ENCODE assay signal across 29 cellular contexts in the genomic region with DNA sequence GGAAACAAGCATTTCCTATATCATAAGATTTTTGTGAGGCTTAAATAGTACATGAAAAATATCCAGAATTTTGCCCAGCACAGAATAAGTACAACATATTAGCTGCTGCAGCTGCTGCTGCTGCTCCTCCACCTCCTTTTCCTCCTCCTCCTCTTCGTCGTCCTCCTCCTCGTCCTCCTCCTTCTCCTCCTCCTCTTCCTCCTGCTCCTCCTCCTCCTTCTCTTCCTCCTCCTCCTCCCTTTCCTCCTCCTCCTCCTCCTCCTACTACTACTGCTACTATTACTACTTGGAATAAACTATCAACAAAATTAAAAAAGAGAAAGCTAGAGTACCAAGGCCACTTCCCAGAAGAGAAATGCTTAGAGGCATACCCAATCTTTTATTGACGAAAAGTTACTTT. TPM values are rescaled to one million over a fixed set of nuclear protein-coding genes. Genes with fewer than 3 reads are reported as not detected.
A peak's percentile ranks its signal among the peaks of the same experiment; 100 is the strongest.
DNase-seq lines count a peak whose midpoint lies in the region; ATAC-seq and TF ChIP-seq lines count a peak whose summit lies in the region.
"Had no signal": no experiment of that assay in that cellular context is flagged by ENCODE, and none has a peak within 500 bp of the region (broad histone marks: within the 10 kb centered on the region; RNA-seq: fewer than 3 reads in every experiment).

No MANE protein-coding gene starts in this region.

- H3K27ac ChIP-seq in CD8-positive, alpha-beta memory T cell (ENCODE audit: low read depth, low read length) = no peak overlapping the region
- H3K27ac ChIP-seq: ascending aorta, esophagus squamous epithelium, lower lobe of right lung, RWPE1, sigmoid colon, testis had no signal

- H3K27me3 Mint-ChIP-seq in activated naive CD4-positive, alpha-beta T cell treated with anti-CD3 and anti-CD28 coated beads for 36 hours (ENCODE audit: low read depth) = no peaks in the 10 kb centered on the region
- H3K27me3 Mint-ChIP-seq in CD8-positive, alpha-beta memory T cell = no peaks in the 10 kb centered on the region
- H3K27me3 Mint-ChIP-seq in natural killer cell (ENCODE audit: low read depth in 2 of 2) = no peaks in the 10 kb centered on the region
- H3K27me3 Mint-ChIP-seq: IgD-negative memory B cell; stimulated activated naive B cell treated with anti-CD40 and anti-IgM and Interleukin-4, amounts not matched to agents 10 μg/mL and 1 μg/mL and 100 μg/mL, for 72 hours; T-cell had no signal

- H3K4me3 ChIP-seq in CD8-positive, alpha-beta memory T cell (ENCODE audit: low read length) = no peak overlapping the region
- H3K4me3 ChIP-seq: ascending aorta, esophagus squamous epithelium, HAP-1, lower lobe of right lung, MG63, sigmoid colon, testis had no signal

- H3K27me3 ChIP-seq in CD8-positive, alpha-beta memory T cell (ENCODE audit: insufficient read depth, low read length, poor library complexity, severe bottlenecking) = no peaks in the 10 kb centered on the region
- H3K27me3 ChIP-seq: ascending aorta, esophagus squamous epithelium, MG63, sigmoid colon, testis had no signal

- no peak for ATAC-seq in natural killer cell
- ATAC-seq: lower lobe of right lung; stimulated activated naive B cell treated with anti-CD40 and anti-IgM and Interleukin-4, amounts not matched to agents 10 μg/mL and 1 μg/mL and 100 μg/mL, for 72 hours; T-cell had no signal

- peaks cover 5% of the 10 kb centered on the region for H3K36me3 Mint-ChIP-seq in activated naive CD4-positive, alpha-beta T cell treated with anti-CD3 and anti-CD28 coated beads for 36 hours (ENCODE audit: low read depth)
- peaks cover 0 to 18% (median 11%) of the 10 kb centered on the region in 3 donors for H3K36me3 Mint-ChIP-seq in CD8-positive, alpha-beta memory T cell
- peaks cover 6% of the 10 kb centered on the region for H3K36me3 Mint-ChIP-seq in natural killer cell

- CTCF ChIA-PET in activated naive CD4-positive, alpha-beta T cell treated with anti-CD3 and anti-CD28 coated beads for 36 hours (lab: Charles Lee) = no interaction called here
- CTCF ChIA-PET in CD8-positive, alpha-beta memory T cell (lab: Charles Lee) = interaction anchor here (1.5 kb wide), 1 partner anchor 101 kb away, joined by 4 read pairs; no protein-coding TSS in a partner anchor

- peaks cover 57% of the 10 kb centered on the region for H3K4me1 Mint-ChIP-seq in activated naive CD4-positive, alpha-beta T cell treated with anti-CD3 and anti-CD28 coated beads for 36 hours (ENCODE audit: low read depth)
- H3K4me1 Mint-ChIP-seq in CD8-positive, alpha-beta memory T cell = peaks cover 59 to 86% (median 81%) of the 10 kb centered on the region in 3 donors
- H3K4me1 Mint-ChIP-seq in natural killer cell = peaks cover 51 to 68% of the 10 kb centered on the region in 2 donors

- no peaks in the 10 kb centered on the region for H3K9me3 Mint-ChIP-seq in activated naive CD4-positive, alpha-beta T cell treated with anti-CD3 and anti-CD28 coated beads for 36 hours
- no peaks in the 10 kb centered on the region for H3K9me3 Mint-ChIP-seq in CD8-positive, alpha-beta memory T cell
- H3K9me3 Mint-ChIP-seq in natural killer cell = no peaks in the 10 kb centered on the region
- H3K9me3 Mint-ChIP-seq: IgD-negative memory B cell; stimulated activated naive B cell treated with anti-CD40 and anti-IgM and Interleukin-4, amounts not matched to agents 10 μg/mL and 1 μg/mL and 100 μg/mL, for 72 hours; T-cell had no signal

- TF ChIP-seq CTCF in natural killer cell (IDR thresholded peaks at IDR 0.05) = no peak

- peaks cover 33% of the 10 kb centered on the region for H3K4me1 ChIP-seq in CD8-positive, alpha-beta memory T cell (ENCODE audit: insufficient read depth, low read length)
- H3K4me1 ChIP-seq: ascending aorta had no signal

- H3K9me3 ChIP-seq in CD8-positive, alpha-beta memory T cell (ENCODE audit: low read length) = no peaks in the 10 kb centered on the region
- H3K9me3 ChIP-seq: ascending aorta, esophagus squamous epithelium, HAP-1, lower lobe of right lung, MG63, sigmoid colon, testis had no signal

- peak overlapping the region; percentile 46 for H3K4me3 Mint-ChIP-seq in activated naive CD4-positive, alpha-beta T cell treated with anti-CD3 and anti-CD28 coated beads for 36 hours
- H3K4me3 Mint-ChIP-seq in CD8-positive, alpha-beta memory T cell = peak overlapping the region in 1 of 7 donors; percentile 12
- H3K4me3 Mint-ChIP-seq in natural killer cell = no peak overlapping the region
- H3K4me3 Mint-ChIP-seq: IgD-negative memory B cell; stimulated activated naive B cell treated with anti-CD40 and anti-IgM and Interleukin-4, amounts not matched to agents 10 μg/mL and 1 μg/mL and 100 μg/mL, for 72 hours had no signal

- H3K36me3 ChIP-seq in CD8-positive, alpha-beta memory T cell (ENCODE audit: insufficient read depth, low read length) = no peaks in the 10 kb centered on the region
- H3K36me3 ChIP-seq: ascending aorta, HAP-1, lower lobe of right lung, sigmoid colon had no signal

- POLR2A ChIA-PET in CD8-positive, alpha-beta memory T cell (lab: Charles Lee) = interaction anchor here (0.6 kb wide), 1 partner anchor 30 kb away, joined by 3 read pairs; no protein-coding TSS in a partner anchor

- no peak overlapping the region for H3K27ac Mint-ChIP-seq in activated naive CD4-positive, alpha-beta T cell treated with anti-CD3 and anti-CD28 coated beads for 36 hours
- H3K27ac Mint-ChIP-seq in CD8-positive, alpha-beta memory T cell = peak overlapping the region in 6 of 8 donors; percentile 15 to 79 (median 34)
- peak overlapping the region; percentile 13 to 51 for H3K27ac Mint-ChIP-seq in natural killer cell
- H3K27ac Mint-ChIP-seq: IgD-negative memory B cell; stimulated activated naive B cell treated with anti-CD40 and anti-IgM and Interleukin-4, amounts not matched to agents 10 μg/mL and 1 μg/mL and 100 μg/mL, for 72 hours had no signal

- DNase-seq in activated naive CD4-positive, alpha-beta T cell treated with anti-CD3 and anti-CD28 coated beads for 36 hours = no peak
- DNase-seq in activated naive CD4-positive, alpha-beta T cell (lab: John Stamatoyannopoulos, UW) = no peak
- DNase-seq in CD8-positive, alpha-beta memory T cell = no peak
- DNase-seq in UCSD-AML1 (lab: John Stamatoyannopoulos, UW; ENCODE audit: unreplicated experiment) (peak; percentile 5), natural killer cell (no peak), NOMO-1 treated with dmso at 0.1 percent for 144 hours (lab: John Stamatoyannopoulos, UW; ENCODE audit: unreplicated experiment) (no peak), NOMO-1 (lab: John Stamatoyannopoulos, UW; ENCODE audit: unreplicated experiment in 2 of 2) (no peak)
- no peak for DNase-seq in stimulated activated CD8-positive, alpha-beta memory T cell treated with anti-CD3 and anti-CD28 coated beads, Interleukin-4, amount 100 ng/mL, for 48 hours
- DNase-seq: activated CD4-positive, alpha-beta T cell treated with anti-CD3 and anti-CD28 coated beads, Interleukin-2, amount 50 U/mL, for 1 hour; activated CD8-positive, alpha-beta memory T cell treated with anti-CD3 and anti-CD28 coated beads, Interleukin-2, amount 50 U/mL, for 48 hours; C1 segment of cervical spinal cord; dermis blood vessel endothelial cell; esophagus squamous epithelium; foreskin melanocyte; kidney glomerular epithelial cell; lower lobe of right lung; MG63; NCI-H2081; NCI-H2227 treated with DMSO at 0.1 percent for 48 hours; NCI-H748 treated with DMSO at 0.1 percent for 48 hours; sigmoid colon; stimulated activated CD4-positive, alpha-beta T cell treated with anti-CD3 and anti-CD28 coated beads, Interleukin-4, amount 100 ng/mL, for 24 hours; stimulated activated naive B cell treated with anti-CD40 and anti-IgM and Interleukin-4, amounts not matched to agents 10 μg/mL and 1 μg/mL and 100 μg/mL, for 72 hours; T-cell; testis had no signal

- intact Hi-C loops in activated naive CD4-positive, alpha-beta T cell treated with anti-CD3 and anti-CD28 coated beads for 36 hours (cut with micrococcal nuclease) = no loop called here
- intact Hi-C loops in natural killer cell (cut with micrococcal nuclease) = no loop called here

RNA-seq across cellular contexts. Expression of gene DENND1B, which starts 7.3 kb away (rescaled TPM):
- total RNA-seq in activated naive CD4-positive, alpha-beta T cell treated with anti-CD3 and anti-CD28 coated beads for 36 hours = 1 to 10 TPM; 8.9 to 9.7 TPM
- 10 to 100 TPM; 10.6 to 12.0 TPM for total RNA-seq in CD8-positive, alpha-beta memory T cell
- polyA plus RNA-seq in CD8-positive, alpha-beta memory T cell = 14.8 TPM
- total RNA-seq in natural killer cell = 10 to 100 TPM; 35.4 to 62.5 (median 37.5) TPM
